ENCODE assay signal across 1 cellular context in the genomic region with DNA sequence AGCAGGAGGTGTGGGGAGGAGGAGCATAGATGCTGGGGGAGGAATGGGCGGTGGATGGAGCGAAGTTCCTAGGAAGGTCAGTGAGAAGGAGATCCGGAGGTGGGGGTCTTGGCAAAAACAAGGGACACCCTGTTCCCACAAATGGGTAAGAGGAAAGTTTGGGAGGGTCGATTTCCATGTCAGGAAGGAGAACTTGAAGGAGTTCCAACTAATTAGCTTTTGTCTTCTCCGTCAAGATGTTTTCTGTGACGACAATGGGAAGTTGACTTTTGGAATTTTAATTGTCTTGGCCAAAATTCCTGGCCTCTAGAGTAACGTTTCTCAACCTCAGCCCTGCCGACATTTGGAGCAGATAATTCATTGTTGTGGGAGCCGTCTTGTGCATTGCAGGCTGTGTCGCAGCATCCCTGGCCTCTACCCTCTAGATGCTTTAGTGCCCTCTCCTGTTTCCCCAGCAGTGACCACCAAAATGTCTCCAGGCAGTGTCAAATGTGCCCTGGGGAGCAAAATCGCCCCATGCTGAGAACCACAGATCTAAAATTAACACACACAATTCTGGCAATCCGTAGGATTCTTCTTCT.
A peak's percentile ranks its signal among the peaks of the same experiment; 100 is the strongest.
TF ChIP-seq lines count a peak whose summit lies in the region.

No MANE protein-coding gene starts in this region.

TF ChIP-seq in PFSK-1, 5 proteins besides CTCF, POLR2A, EP300 and RAD21 (continued from another document):
- TF ChIP-seq, protein P1, sequence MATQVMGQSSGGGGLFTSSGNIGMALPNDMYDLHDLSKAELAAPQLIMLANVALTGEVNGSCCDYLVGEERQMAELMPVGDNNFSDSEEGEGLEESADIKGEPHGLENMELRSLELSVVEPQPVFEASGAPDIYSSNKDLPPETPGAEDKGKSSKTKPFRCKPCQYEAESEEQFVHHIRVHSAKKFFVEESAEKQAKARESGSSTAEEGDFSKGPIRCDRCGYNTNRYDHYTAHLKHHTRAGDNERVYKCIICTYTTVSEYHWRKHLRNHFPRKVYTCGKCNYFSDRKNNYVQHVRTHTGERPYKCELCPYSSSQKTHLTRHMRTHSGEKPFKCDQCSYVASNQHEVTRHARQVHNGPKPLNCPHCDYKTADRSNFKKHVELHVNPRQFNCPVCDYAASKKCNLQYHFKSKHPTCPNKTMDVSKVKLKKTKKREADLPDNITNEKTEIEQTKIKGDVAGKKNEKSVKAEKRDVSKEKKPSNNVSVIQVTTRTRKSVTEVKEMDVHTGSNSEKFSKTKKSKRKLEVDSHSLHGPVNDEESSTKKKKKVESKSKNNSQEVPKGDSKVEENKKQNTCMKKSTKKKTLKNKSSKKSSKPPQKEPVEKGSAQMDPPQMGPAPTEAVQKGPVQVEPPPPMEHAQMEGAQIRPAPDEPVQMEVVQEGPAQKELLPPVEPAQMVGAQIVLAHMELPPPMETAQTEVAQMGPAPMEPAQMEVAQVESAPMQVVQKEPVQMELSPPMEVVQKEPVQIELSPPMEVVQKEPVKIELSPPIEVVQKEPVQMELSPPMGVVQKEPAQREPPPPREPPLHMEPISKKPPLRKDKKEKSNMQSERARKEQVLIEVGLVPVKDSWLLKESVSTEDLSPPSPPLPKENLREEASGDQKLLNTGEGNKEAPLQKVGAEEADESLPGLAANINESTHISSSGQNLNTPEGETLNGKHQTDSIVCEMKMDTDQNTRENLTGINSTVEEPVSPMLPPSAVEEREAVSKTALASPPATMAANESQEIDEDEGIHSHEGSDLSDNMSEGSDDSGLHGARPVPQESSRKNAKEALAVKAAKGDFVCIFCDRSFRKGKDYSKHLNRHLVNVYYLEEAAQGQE (IDR thresholded peaks at IDR 0.05; ENCODE audit: insufficient read depth in 1 of 2, low read depth in 2 of 2, low read length in 2 of 2): peak in 1 of 2 experiments; percentile 29; a peak in 1 of 4 replicates
